In the genomic region with DNA sequence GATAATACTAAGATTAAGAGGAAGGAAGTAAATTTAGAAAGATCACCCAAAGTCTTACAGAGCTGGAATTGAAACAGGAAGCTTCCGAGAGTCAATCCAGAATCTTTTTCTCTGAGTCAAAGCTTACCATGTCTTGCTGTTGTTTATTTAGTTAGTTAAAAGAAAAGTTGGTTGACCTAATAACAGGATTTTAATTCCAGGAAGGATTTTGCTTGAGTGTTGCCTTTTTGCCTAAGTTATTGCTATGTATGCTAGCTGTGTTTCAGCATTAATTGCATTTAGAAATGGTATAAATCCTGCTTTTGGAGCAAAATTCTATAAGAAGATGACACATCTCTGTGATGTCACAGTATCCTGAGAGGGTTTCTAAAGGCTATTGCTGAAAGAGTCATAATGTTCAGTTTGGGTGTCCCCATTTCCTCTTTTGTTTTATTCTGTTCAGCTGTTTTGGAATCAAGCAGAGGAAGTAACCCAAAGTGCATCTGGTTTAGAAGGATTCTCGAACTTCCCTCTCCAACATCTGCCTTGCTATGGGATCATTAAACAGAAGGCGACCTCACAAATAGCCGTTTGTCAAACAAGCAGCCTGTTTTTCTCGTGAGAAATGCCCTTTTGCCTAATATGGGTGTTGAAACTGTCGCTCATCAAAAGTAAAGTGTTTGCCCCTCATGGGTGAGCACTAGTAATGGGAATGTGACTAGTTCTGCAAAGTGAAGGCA, we compare ENCODE assay signal across 13 cellular contexts.
DNase-seq lines count a peak whose midpoint lies in the region; ATAC-seq and TF ChIP-seq lines count a peak whose summit lies in the region.
"Had no signal": no experiment of that assay in that cellular context is flagged by ENCODE, and none has a peak within 500 bp of the region (broad histone marks: within the 10 kb centered on the region; RNA-seq: fewer than 3 reads in every experiment).

No MANE protein-coding gene starts in this region.

- no peaks in the 10 kb centered on the region for H3K79me2 ChIP-seq in OCI-LY3 (ENCODE audit: low read length)

- no peaks in the 10 kb centered on the region for H3K36me3 ChIP-seq in OCI-LY3 (replicated peaks; ENCODE audit: low read depth, low read length)
- H3K36me3 ChIP-seq in CD8-positive, alpha-beta memory T cell (ENCODE audit: insufficient read depth, low read length) = no peaks in the 10 kb centered on the region
- H3K36me3 ChIP-seq: tibial artery had no signal

- ATAC-seq in sciatic nerve = peak; percentile 84
- no peak for ATAC-seq in HG03521 (IDR thresholded peaks at IDR 0.05; ENCODE audit: unreplicated experiment)
- ATAC-seq: K562, mucosa of descending colon had no signal

- H3K9ac ChIP-seq in OCI-LY3 (ENCODE audit: low read length) = no peak overlapping the region

- TF ChIP-seq CTCF in OCI-LY3 (IDR thresholded peaks at IDR 0.05; ENCODE audit: low read depth, low read length) = no peak

- no peak overlapping the region for H3K4me3 ChIP-seq in OCI-LY3 (ENCODE audit: low read length)
- no peak overlapping the region for H3K4me3 ChIP-seq in CD8-positive, alpha-beta memory T cell (ENCODE audit: low read length)
- H3K4me3 ChIP-seq: K562, mucosa of descending colon, tibial artery had no signal

- H3K4me1 ChIP-seq in OCI-LY3 (ENCODE audit: low read length) = peaks cover 25% of the 10 kb centered on the region
- no peaks in the 10 kb centered on the region for H3K4me1 ChIP-seq in CD8-positive, alpha-beta memory T cell (ENCODE audit: insufficient read depth, low read length)

- no peaks in the 10 kb centered on the region for H3K27me3 Mint-ChIP-seq in CD8-positive, alpha-beta memory T cell
- H3K27me3 Mint-ChIP-seq: activated naive CD8-positive, alpha-beta T cell had no signal

- no peaks in the 10 kb centered on the region for H3K27me3 ChIP-seq in OCI-LY3 (ENCODE audit: low read depth, low read length)
- no peaks in the 10 kb centered on the region for H3K27me3 ChIP-seq in CD8-positive, alpha-beta memory T cell (ENCODE audit: insufficient read depth, low read length, poor library complexity, severe bottlenecking)
- H3K27me3 ChIP-seq: tibial artery had no signal

- peak overlapping the region; percentile 32 for H3K4me2 ChIP-seq in OCI-LY3 (ENCODE audit: low read length)

- H3K27ac ChIP-seq in OCI-LY3 (ENCODE audit: low read length) = peak overlapping the region; percentile 1; the same call in 1 of the 2 replicates
- no peak overlapping the region for H3K27ac ChIP-seq in CD8-positive, alpha-beta memory T cell (ENCODE audit: low read depth, low read length)
- H3K27ac ChIP-seq: tibial artery had no signal

- no peak overlapping the region for H3K4me3 Mint-ChIP-seq in CD8-positive, alpha-beta memory T cell
- H3K4me3 Mint-ChIP-seq: activated naive CD8-positive, alpha-beta T cell had no signal

- CTCF ChIA-PET in CD8-positive, alpha-beta memory T cell (lab: Charles Lee) = no interaction called here

- H3K27ac Mint-ChIP-seq in CD8-positive, alpha-beta memory T cell = no peak overlapping the region
- H3K27ac Mint-ChIP-seq: activated naive CD8-positive, alpha-beta T cell had no signal

- no peak overlapping the region for H2AFZ ChIP-seq in OCI-LY3 (ENCODE audit: low read depth, low read length)

- H3K4me1 Mint-ChIP-seq in CD8-positive, alpha-beta memory T cell = no peaks in the 10 kb centered on the region

- intact Hi-C loops in sciatic nerve (cut with DNase I) = no loop called here

- H3K36me3 Mint-ChIP-seq in CD8-positive, alpha-beta memory T cell = no peaks in the 10 kb centered on the region
- H3K36me3 Mint-ChIP-seq: activated naive CD8-positive, alpha-beta T cell had no signal

- DNase-seq in ELR (ENCODE audit: low read depth) (peak; percentile 68), fibroblast of gingiva (ENCODE audit: low read depth) (peak; percentile 81), sciatic nerve (ENCODE audit: low spot score) (no peak), NCI-H1092 (lab: John Stamatoyannopoulos, UW) (no peak)
- DNase-seq in activated CD4-positive, alpha-beta T cell treated with anti-CD3 and anti-CD28 coated beads for 1 hour = no peak
- DNase-seq in CD8-positive, alpha-beta memory T cell = no peak
- DNase-seq: stimulated activated CD4-positive, alpha-beta T cell treated with anti-CD3 and anti-CD28 coated beads, Interleukin-4, amount 100 ng/mL, for 1 hour; tibial artery had no signal

- POLR2A ChIA-PET in CD8-positive, alpha-beta memory T cell (lab: Charles Lee) = no interaction called here

- peaks cover 7 to 10% (median 8%) of the 10 kb centered on the region in 5 donors for H3K9me3 Mint-ChIP-seq in CD8-positive, alpha-beta memory T cell

- H4K20me1 ChIP-seq in OCI-LY3 (ENCODE audit: insufficient read depth, low read length) = no peaks in the 10 kb centered on the region

- H3K9me3 ChIP-seq in OCI-LY3 (ENCODE audit: insufficient read depth, low read length) = peaks cover 2% of the 10 kb centered on the region; the same call in 1 of the 2 replicates
- H3K9me3 ChIP-seq in CD8-positive, alpha-beta memory T cell (ENCODE audit: low read length) = no peaks in the 10 kb centered on the region
- H3K9me3 ChIP-seq: mucosa of descending colon, tibial artery had no signal

Comparison
In these comparisons a context has a peak if more than half of its experiments do, and no peak if none do; other contexts are left out.
1. DNase-seq: peak in ELR (single experiment) and fibroblast of gingiva (single experiment); none in sciatic nerve (single experiment), NCI-H1092 (single experiment), activated CD4-positive, alpha-beta T cell treated with anti-CD3 and anti-CD28 coated beads for 1 hour (single experiment) and CD8-positive, alpha-beta memory T cell (0 of 5).